ENCODE assay signal across 8 cellular contexts in the genomic region with DNA sequence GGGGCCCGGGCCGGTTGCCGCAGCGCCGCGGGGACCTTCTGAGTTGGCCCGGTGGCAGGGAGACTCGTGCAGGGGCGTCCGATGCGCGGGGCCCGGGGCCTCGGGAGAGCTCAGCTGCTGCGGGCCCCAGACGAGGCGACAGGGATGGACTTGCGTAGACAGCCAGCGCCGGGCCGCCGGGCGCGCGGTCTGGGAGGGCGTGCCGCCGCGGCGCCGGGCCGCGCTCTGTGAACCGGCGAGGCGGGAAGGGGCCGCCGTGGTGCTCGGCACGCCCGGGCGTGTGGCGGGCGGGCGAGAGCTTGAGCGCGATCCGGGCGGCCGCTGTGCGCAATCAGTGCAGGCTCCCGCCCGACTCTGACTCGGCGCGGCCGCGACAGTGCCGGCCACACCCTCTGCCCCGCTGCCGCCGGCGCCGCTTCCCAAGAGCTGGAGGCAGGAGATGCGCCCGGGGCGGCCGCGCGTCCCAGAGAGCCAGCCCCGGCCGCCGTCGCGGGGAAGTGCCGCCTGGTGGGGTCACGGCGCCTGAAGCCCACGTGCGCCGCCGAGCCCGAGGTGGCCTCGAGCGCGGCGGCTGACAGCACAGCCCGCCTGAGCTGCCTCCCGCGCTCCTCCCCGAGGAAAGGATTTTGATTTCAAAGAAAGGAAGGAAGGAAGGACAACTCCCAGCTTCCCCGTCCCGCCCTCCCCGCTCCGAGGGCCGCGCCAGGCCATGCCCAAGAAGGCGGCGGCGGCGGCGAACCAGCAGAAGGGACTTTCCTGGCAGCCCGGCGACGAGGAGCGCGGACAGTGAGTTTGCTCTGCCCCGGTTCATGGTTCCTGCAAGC. TPM values are rescaled to one million over a fixed set of nuclear protein-coding genes. Genes with fewer than 3 reads are reported as not detected.
DNase-seq lines count a peak whose midpoint lies in the region; ATAC-seq and TF ChIP-seq lines count a peak whose summit lies in the region.

No MANE protein-coding gene starts in this region.

- H3K4me3 ChIP-seq in SK-N-SH (ENCODE audit: low read depth in 2 of 2, low read length in 1 of 2): peak overlapping the region; percentile 89 to 97
- H3K4me3 ChIP-seq in adrenal gland: peak overlapping the region; percentile 32 to 98 (median 63)
- peak overlapping the region; percentile 73 to 79 for H3K4me3 ChIP-seq in right atrium auricular region
- H3K4me3 ChIP-seq in rectal smooth muscle tissue (ENCODE audit: low read length): peak overlapping the region; percentile 61

- peak overlapping the region; percentile 86; the same call in 1 of the 2 replicates for H2AFZ ChIP-seq in SK-N-SH (ENCODE audit: low read depth)

- peak; percentile 59 for DNase-seq in CD14-positive monocyte (ENCODE audit: low spot score)
- peak; percentile 77 for DNase-seq in SK-N-SH
- peak; percentile 59 to 76 (median 63) for DNase-seq in adrenal gland
- DNase-seq in right atrium auricular region (ENCODE audit: low spot score): peak; percentile 75
- DNase-seq in NCI-H510A (lab: John Stamatoyannopoulos, UW): no peak

- H3K9ac ChIP-seq in SK-N-SH (peak overlapping the region; percentile 96), rectal smooth muscle tissue (ENCODE audit: low read length) (peak overlapping the region; percentile 64)

- POLR2A ChIA-PET in SK-N-SH (lab: Yijun Ruan, JAX): interaction anchor here (1.0 to 1.3 kb wide), 3 partner anchors 10 to 19 kb away, joined by 3 to 8 read pairs (median 4); no protein-coding TSS in a partner anchor

- H3K27me3 ChIP-seq in SK-N-SH (ENCODE audit: insufficient read depth): no peaks in the 10 kb centered on the region
- no peaks in the 10 kb centered on the region for H3K27me3 ChIP-seq in adrenal gland
- H3K27me3 ChIP-seq in right atrium auricular region: no peaks in the 10 kb centered on the region
- H3K27me3 ChIP-seq in rectal smooth muscle tissue (ENCODE audit: control insufficient read depth, insufficient read depth, low read length): no peaks in the 10 kb centered on the region

- H3K9me3 Mint-ChIP-seq in CD14-positive monocyte: peaks cover 0 to 6% (median under 1%) of the 10 kb centered on the region in 7 donors

- H3K27me3 Mint-ChIP-seq in CD14-positive monocyte (ENCODE audit: low read depth in 3 of 3): peaks cover 0 to 3% (median 0%) of the 10 kb centered on the region in 3 donors

- peaks cover 11 to 16% of the 10 kb centered on the region in 2 experiments; a peak in 3 of 4 replicates for H3K4me1 ChIP-seq in SK-N-SH (ENCODE audit: control insufficient read depth in 1 of 2, insufficient read depth in 2 of 2, low read depth in 1 of 2, low read length in 1 of 2)
- H3K4me1 ChIP-seq in adrenal gland (replicated peaks in 1 of 2): peaks cover 4 to 53% of the 10 kb centered on the region in 2 donors
- peaks cover 0 to 41% of the 10 kb centered on the region in 2 donors for H3K4me1 ChIP-seq in right atrium auricular region
- peaks cover 18% of the 10 kb centered on the region for H3K4me1 ChIP-seq in rectal smooth muscle tissue (ENCODE audit: control insufficient read depth, insufficient read depth, low read length)

- 0% methylated on average over 25 of the region's 108 CpGs for WGBS in SK-N-SH (ENCODE audit: low lambda C conversion rate)
- WGBS in adrenal gland, 4 donors: 0 to 1% (median 0%) methylated on average over 3 to 108 of the region's 108 CpGs

- H3K36me3 Mint-ChIP-seq in CD14-positive monocyte: peaks cover 17 to 22% of the 10 kb centered on the region in 2 donors

- peaks cover 35% of the 10 kb centered on the region for H4K20me1 ChIP-seq in SK-N-SH (ENCODE audit: insufficient read depth)

- no peaks in the 10 kb centered on the region for H3K9me2 ChIP-seq in SK-N-SH

- no peaks in the 10 kb centered on the region for H3K9me3 ChIP-seq in SK-N-SH
- H3K9me3 ChIP-seq in adrenal gland (replicated peaks in 1 of 3): no peaks in the 10 kb centered on the region
- no peaks in the 10 kb centered on the region for H3K9me3 ChIP-seq in right atrium auricular region

- H3K4me2 ChIP-seq in SK-N-SH: peak overlapping the region; percentile 91

- CTCF ChIA-PET in SK-N-SH (lab: Yijun Ruan, JAX): interaction anchor here (1.1 to 2.4 kb wide), 5 partner anchors 9 to 265 kb away, joined by 3 to 9 read pairs (median 5); no protein-coding TSS in a partner anchor

- H3K27ac Mint-ChIP-seq in CD14-positive monocyte: peak overlapping the region; percentile 90 to 97 (median 94)

- intact Hi-C loops in CD14-positive monocyte (cut with micrococcal nuclease) (loop anchor here (2.0 to 10.0 kb wide), 4 partner anchors 21 to 293 kb away; no protein-coding TSS in a partner anchor), adrenal gland (cut with DNase I) (loop anchor here in 1 of 2 donors (10.0 kb wide), 1 partner anchor 103 kb away; no protein-coding TSS in a partner anchor)

- TF ChIP-seq CTCF in CD14-positive monocyte (IDR thresholded peaks at IDR 0.05): no peak
- no peak for TF ChIP-seq CTCF in SK-N-SH (IDR thresholded peaks at IDR 0.05)
- no peak for TF ChIP-seq CTCF in adrenal gland (IDR thresholded peaks at IDR 0.05)
- no peak for TF ChIP-seq CTCF in right atrium auricular region (IDR thresholded peaks at IDR 0.05)

- no peak for TF ChIP-seq RAD21 in SK-N-SH (IDR thresholded peaks at IDR 0.05; ENCODE audit: low read length)

- ATAC-seq in GM19043 (IDR thresholded peaks at IDR 0.05; ENCODE audit: low read depth, unreplicated experiment): peak; percentile 28
- peak; percentile 38 for ATAC-seq in HG03175 (IDR thresholded peaks at IDR 0.05; ENCODE audit: unreplicated experiment)

- peak overlapping the region; percentile 87 to 89 for H3K27ac ChIP-seq in SK-N-SH (ENCODE audit: low read depth in 2 of 2, low read length in 1 of 2)
- peak overlapping the region; percentile 92 to 99 (median 97) for H3K27ac ChIP-seq in adrenal gland
- peak overlapping the region; percentile 96 to 98 for H3K27ac ChIP-seq in right atrium auricular region
- H3K27ac ChIP-seq in rectal smooth muscle tissue (ENCODE audit: low read depth, low read length): peak overlapping the region; percentile 92

- peak overlapping the region; percentile 94 to 96 for H3K4me3 Mint-ChIP-seq in CD14-positive monocyte

- TF ChIP-seq EP300 in SK-N-SH (IDR thresholded peaks at IDR 0.05; ENCODE audit: borderline replicate concordance in 1 of 2, low read depth in 1 of 2, low read length in 1 of 2): no peak

- H3F3A ChIP-seq in SK-N-SH (replicated peaks; ENCODE audit: insufficient read depth): peaks cover 11% of the 10 kb centered on the region

- H3K36me3 ChIP-seq in SK-N-SH (replicated peaks in 1 of 2; ENCODE audit: control insufficient read depth in 1 of 2, insufficient read depth in 2 of 2, low read length in 1 of 2) (peaks cover 22 to 28% of the 10 kb centered on the region in 2 experiments), adrenal gland (replicated peaks in 1 of 2) (peaks cover 0 to 9% of the 10 kb centered on the region in 2 donors), right atrium auricular region (peaks cover 13% of the 10 kb centered on the region), rectal smooth muscle tissue (ENCODE audit: control insufficient read depth, insufficient read depth, low read length) (no peaks in the 10 kb centered on the region)

- TF ChIP-seq POLR2A in adrenal gland (IDR thresholded peaks at IDR 0.05): peak; percentile 22 to 54

- H3K4me1 Mint-ChIP-seq in CD14-positive monocyte: peaks cover 36% of the 10 kb centered on the region

- H3K79me2 ChIP-seq in SK-N-SH (ENCODE audit: insufficient read depth): peaks cover 55% of the 10 kb centered on the region

TF ChIP-seq in SK-N-SH, 30 proteins besides CTCF, POLR2A, EP300 and RAD21:
- no peak for TF ChIP-seq CHD2 (IDR thresholded peaks at IDR 0.05; ENCODE audit: low read length, partially characterized antibody)
- TF ChIP-seq SIN3A (IDR thresholded peaks at IDR 0.05; ENCODE audit: borderline replicate concordance, low read depth, low read length): 0 out of 2 replicates have a peak, but pooled peaks have one; percentile 5
- TF ChIP-seq MXI1 (IDR thresholded peaks at IDR 0.05; ENCODE audit: low read depth, low read length): peak; percentile 66; the same call in 1 of the 2 replicates
TF ChIP-seq in SK-N-SH: peak in this region for 2.

RNA-seq across cellular contexts. Expression of gene TLNRD1, which starts 0.7 kb away (rescaled TPM):
- polyA plus RNA-seq in CD14-positive monocyte (1 to 10 TPM; 2.6 to 3.4 TPM), SK-N-SH (2012; rRNA removed) (4.4 and 5.0 TPM in 2 replicates), adrenal gland (10 to 100 TPM in 1 of 3 donors, 1 to 10 TPM in 2; 4.3 to 11.4 (median 5.0) TPM)
- 2.5 and 4.3 TPM in 2 replicates for polyA plus RNA-seq in SK-N-SH (2012; cell fraction: cytosol; rRNA removed)
- polyA plus RNA-seq in SK-N-SH (2012; cell fraction: nucleus; rRNA removed): 3.0 and 3.5 TPM in 2 replicates
- total RNA-seq in adrenal gland (10 to 100 TPM; 17.4 to 30.8 (median 22.4) TPM), right atrium auricular region (10 to 100 TPM; 10.0 to 26.1 TPM)

RNA-seq across cellular contexts. Expression of gene MESD, which starts 11.8 kb away (rescaled TPM):
- polyA plus RNA-seq in CD14-positive monocyte (10 to 100 TPM; 13.1 to 15.7 TPM), SK-N-SH (2012; rRNA removed) (12.3 and 15.2 TPM in 2 replicates), adrenal gland (10 to 100 TPM; 17.1 to 56.1 (median 21.2) TPM)
- polyA plus RNA-seq in SK-N-SH (2012; cell fraction: cytosol; rRNA removed): 16.6 and 17.6 TPM in 2 replicates
- 9.3 and 11.0 TPM in 2 replicates for polyA plus RNA-seq in SK-N-SH (2012; cell fraction: nucleus; rRNA removed)
- total RNA-seq in adrenal gland (10 to 100 TPM; 13.2 to 50.3 (median 25.6) TPM), right atrium auricular region (10 to 100 TPM; 11.3 to 14.5 TPM)
